ENCODE assay signal across 9 cellular contexts in genomic region chr17:31459716-31460115, GRCh38.
"Had no signal": no experiment of that assay in that cellular context is flagged by ENCODE, and none has a peak within 500 bp of the region (broad histone marks: within the 10 kb centered on the region; RNA-seq: fewer than 3 reads in every experiment).

No MANE protein-coding gene starts in this region.

- H3K9me3 ChIP-seq: HAP-1 had no signal

- ATAC-seq: HCT116, K562 had no signal

- H3K36me3 ChIP-seq: HAP-1 had no signal

- H2AFZ ChIP-seq: GM23248 had no signal

- DNase-seq: GM23248, GOT3, H7, HFFc6, IMR-90, KG1 had no signal

- H3K4me1 ChIP-seq: HAP-1 had no signal

- H3K4me3 ChIP-seq: GM23248, HAP-1, K562 had no signal

- H3K27ac ChIP-seq: GM23248 had no signal

- H3K9ac ChIP-seq: GM23248 had no signal
